Comparison of ENCODE assay signal across 1 cellular context in genomic region chr1:177945943-177946650, GRCh38.
TF ChIP-seq lines count a peak whose summit lies in the region.

No MANE protein-coding gene starts in this region.

TF ChIP-seq in IMR-90, 13 proteins besides CTCF, POLR2A, EP300 and RAD21:
- TF ChIP-seq SMC3 (IDR thresholded peaks at IDR 0.05; ENCODE audit: low read depth, low read length) (peak; percentile 86), MXI1 (IDR thresholded peaks at IDR 0.05; ENCODE audit: borderline replicate concordance, low read depth, low read length) (no peak)
